In the genomic region with DNA sequence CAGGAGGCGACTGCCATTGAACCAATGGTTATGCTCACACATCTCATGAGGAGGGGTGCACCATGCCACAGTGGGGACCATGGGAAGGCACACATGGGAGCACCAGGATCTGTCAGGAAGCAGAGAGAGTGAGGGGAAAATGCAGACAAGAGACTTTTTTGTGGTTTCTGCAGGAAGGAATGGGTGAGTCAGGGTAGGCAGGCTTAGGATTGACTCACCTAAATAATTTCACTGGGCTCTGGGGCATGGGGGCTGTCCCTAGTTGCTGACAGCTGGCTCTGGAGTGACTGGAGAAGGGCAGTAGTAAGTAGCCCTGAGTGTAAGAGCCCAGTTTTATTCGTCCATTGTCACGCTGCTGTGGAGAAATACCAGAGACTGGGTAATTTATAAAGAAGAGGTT, we compare ENCODE assay signal across 11 cellular contexts.
DNase-seq lines count a peak whose midpoint lies in the region; ATAC-seq and TF ChIP-seq lines count a peak whose summit lies in the region.
"Had no signal": no experiment of that assay in that cellular context is flagged by ENCODE, and none has a peak within 500 bp of the region (broad histone marks: within the 10 kb centered on the region; RNA-seq: fewer than 3 reads in every experiment).

No MANE protein-coding gene starts in this region.

- in situ Hi-C loops in GM23248 (cut with MboI) = no loop called here

- H3K9me3 Mint-ChIP-seq in activated naive CD4-positive, alpha-beta T cell treated with anti-CD3 and anti-CD28 coated beads, Interleukin-2, amount 50 U/mL, for 72 hours = no peaks in the 10 kb centered on the region

- H3K79me2 ChIP-seq in GM23248 (ENCODE audit: insufficient read depth) = no peaks in the 10 kb centered on the region

- H3K9me3 ChIP-seq in GM23248 (ENCODE audit: low read depth) (no peaks in the 10 kb centered on the region), tibial nerve (no peaks in the 10 kb centered on the region)
- H3K9me3 ChIP-seq: thoracic aorta had no signal

- no peak overlapping the region for H2AFZ ChIP-seq in GM23248

- H3K4me3 ChIP-seq in GM23248 = no peak overlapping the region
- H3K4me3 ChIP-seq in tibial nerve = no peak overlapping the region
- H3K4me3 ChIP-seq: thoracic aorta had no signal

- no peak overlapping the region for H3K9ac ChIP-seq in GM23248

- no peaks in the 10 kb centered on the region for H3F3A ChIP-seq in GM23248 (ENCODE audit: insufficient read depth)

- H3K4me2 ChIP-seq in GM23248 (ENCODE audit: unreplicated experiment) = peak overlapping the region; percentile 46

- H3K9me2 ChIP-seq in GM23248 (ENCODE audit: insufficient read depth) = no peaks in the 10 kb centered on the region

- no peak for TF ChIP-seq EP300 in tibial nerve (IDR thresholded peaks at IDR 0.05)

- no peaks in the 10 kb centered on the region for H3K36me3 Mint-ChIP-seq in activated naive CD4-positive, alpha-beta T cell treated with anti-CD3 and anti-CD28 coated beads, Interleukin-2, amount 50 U/mL, for 72 hours

- H4K20me1 ChIP-seq in GM23248 (ENCODE audit: insufficient read depth) = no peaks in the 10 kb centered on the region

- TF ChIP-seq POLR2A in tibial nerve (IDR thresholded peaks at IDR 0.05) = no peak

- H3K4me1 ChIP-seq in GM23248 (ENCODE audit: insufficient read depth) = peaks cover 14% of the 10 kb centered on the region
- no peaks in the 10 kb centered on the region for H3K4me1 ChIP-seq in tibial nerve

- DNase-seq in A172 (ENCODE audit: low spot score) (peak; percentile 97), GM23248 (peak; percentile 92), kidney tubule cell (ENCODE audit: low spot score) (peak; percentile 93), SK-N-DZ (ENCODE audit: low spot score) (no peak), tibial nerve (ENCODE audit: low spot score in 2 of 2) (no peak)
- DNase-seq in activated naive CD4-positive, alpha-beta T cell treated with anti-CD3 and anti-CD28 coated beads, Interleukin-2, amount 50 U/mL, for 72 hours (ENCODE audit: low spot score in 2 of 2) = peak; percentile 25 to 69
- DNase-seq: hypothalamus, NCI-H1105 treated with DMSO at 0.1 percent for 48 hours had no signal

- H3K36me3 ChIP-seq in GM23248 (ENCODE audit: low read depth) (no peaks in the 10 kb centered on the region), tibial nerve (no peaks in the 10 kb centered on the region)
- H3K36me3 ChIP-seq: thoracic aorta had no signal

- peak; percentile 100 for ATAC-seq in activated naive CD4-positive, alpha-beta T cell treated with anti-CD3 and anti-CD28 coated beads, Interleukin-2, amount 50 U/mL, for 72 hours
- ATAC-seq in GM18517 (IDR thresholded peaks at IDR 0.05; ENCODE audit: unreplicated experiment) (no peak), GM19452 (IDR thresholded peaks at IDR 0.05; ENCODE audit: unreplicated experiment) (no peak)

- TF ChIP-seq CTCF in tibial nerve (IDR thresholded peaks at IDR 0.05) = no peak

- H3K27me3 ChIP-seq in GM23248 (replicated peaks; ENCODE audit: insufficient read depth) (no peaks in the 10 kb centered on the region), tibial nerve (no peaks in the 10 kb centered on the region)

- H3K27ac ChIP-seq in GM23248 (no peak overlapping the region), tibial nerve (no peak overlapping the region)
- H3K27ac ChIP-seq: thoracic aorta had no signal

- no peak overlapping the region for H3K27ac Mint-ChIP-seq in activated naive CD4-positive, alpha-beta T cell treated with anti-CD3 and anti-CD28 coated beads, Interleukin-2, amount 50 U/mL, for 72 hours

- 18 to 24% methylated on average over 3 of the region's 3 CpGs for WGBS in GM23248 (ENCODE audit: low coverage in 1 of 2, low lambda C conversion rate in 2 of 2, missing lambda C conversion rate in 2 of 2), 2 experiments
- WGBS in tibial nerve, 2 donors = 73 to 82% methylated on average over 3 of the region's 3 CpGs

Comparison
In these comparisons a context has a peak if more than half of its experiments do, and no peak if none do; other contexts are left out.
1. DNase-seq: peak in A172 (single experiment), GM23248 (single experiment), activated naive CD4-positive, alpha-beta T cell treated with anti-CD3 and anti-CD28 coated beads, Interleukin-2, amount 50 U/mL, for 72 hours (2 of 2) and kidney tubule cell (single experiment); none in SK-N-DZ (single experiment) and tibial nerve (0 of 2).
2. ATAC-seq: peak in activated naive CD4-positive, alpha-beta T cell treated with anti-CD3 and anti-CD28 coated beads, Interleukin-2, amount 50 U/mL, for 72 hours (2 of 2); none in GM18517 (single experiment) and GM19452 (single experiment).